10 cellular contexts compared by ENCODE assay signal in the genomic region with DNA sequence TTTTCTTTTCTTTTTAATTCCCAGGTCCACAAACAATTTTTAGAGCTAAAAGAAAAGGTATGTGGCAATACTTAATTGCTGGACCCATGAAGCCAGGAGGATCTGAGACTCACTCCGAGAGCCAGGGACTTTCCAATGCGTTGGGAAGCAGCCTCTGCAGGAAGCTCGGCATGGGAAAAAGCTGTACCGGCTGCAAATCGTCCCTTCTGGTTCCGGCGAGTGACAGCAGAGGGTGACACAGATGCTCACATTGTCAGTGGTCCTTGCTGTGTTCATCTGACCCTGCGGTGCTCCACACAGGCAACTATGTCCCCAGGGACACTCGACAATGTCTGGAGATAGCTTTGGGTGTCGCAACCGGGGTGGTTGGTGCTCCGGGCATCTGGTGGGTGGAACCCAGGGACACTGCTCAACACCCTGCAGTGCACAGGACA.
DNase-seq lines count a peak whose midpoint lies in the region; ATAC-seq, FAIRE-seq and TF ChIP-seq lines count a peak whose summit lies in the region.
"Had no signal": no experiment of that assay in that cellular context is flagged by ENCODE, and none has a peak within 500 bp of the region (broad histone marks: within the 10 kb centered on the region; RNA-seq: fewer than 3 reads in every experiment).

No MANE protein-coding gene starts in this region.

- peak overlapping the region in 1 of 2 experiments; percentile 37 for H2BK12ac ChIP-seq in mesenchymal stem cell (ENCODE audit: low read length in 2 of 2)

- H2BK120ac ChIP-seq in mesenchymal stem cell (ENCODE audit: low read depth, low read length) = no peak overlapping the region

- H3K9me3 ChIP-seq in astrocyte (ENCODE audit: insufficient read depth, low read depth, low read length) (no peaks in the 10 kb centered on the region), mesenchymal stem cell (ENCODE audit: control insufficient read depth, low read length) (no peaks in the 10 kb centered on the region)

- no peak for ATAC-seq in effector memory CD8-positive, alpha-beta T cell (replicated peaks)
- ATAC-seq in GM19035 (IDR thresholded peaks at IDR 0.05; ENCODE audit: unreplicated experiment) (no peak), HG03457 (IDR thresholded peaks at IDR 0.05; ENCODE audit: unreplicated experiment) (no peak)

- no peak overlapping the region for H3K27ac ChIP-seq in astrocyte (ENCODE audit: low read depth, low read length)
- no peak overlapping the region for H3K27ac ChIP-seq in mesenchymal stem cell (ENCODE audit: low read length, poor library complexity, severe bottlenecking)
- H3K27ac ChIP-seq: KMS-11 had no signal

- H3K9ac ChIP-seq in astrocyte (ENCODE audit: low read length) (peak overlapping the region; percentile 61), mesenchymal stem cell (ENCODE audit: low read length) (peak overlapping the region; percentile 80)
- H3K9ac ChIP-seq: KMS-11 had no signal

- H3K4me2 ChIP-seq in astrocyte (ENCODE audit: low read length) (peak overlapping the region; percentile 82), mesenchymal stem cell (ENCODE audit: low read length, poor library complexity, severe bottlenecking) (no peak overlapping the region)
- H3K4me2 ChIP-seq: KMS-11 had no signal

- peak overlapping the region; percentile 60 for H4K8ac ChIP-seq in mesenchymal stem cell (ENCODE audit: low read length)

- no peak overlapping the region for H3K23ac ChIP-seq in mesenchymal stem cell (ENCODE audit: low read length in 2 of 2)

- H2AFZ ChIP-seq in astrocyte (ENCODE audit: low read depth, low read length) (peak overlapping the region; percentile 17), mesenchymal stem cell (ENCODE audit: low read depth, low read length) (no peak overlapping the region)

- H3K27me3 Mint-ChIP-seq in astrocyte (ENCODE audit: low read depth, unreplicated experiment) = no peaks in the 10 kb centered on the region
- peaks cover 9 to 14% of the 10 kb centered on the region in 2 donors for H3K27me3 Mint-ChIP-seq in effector memory CD8-positive, alpha-beta T cell

- H3K27me3 ChIP-seq in astrocyte (ENCODE audit: insufficient read depth, low read length) = no peaks in the 10 kb centered on the region
- no peaks in the 10 kb centered on the region for H3K27me3 ChIP-seq in mesenchymal stem cell (ENCODE audit: control insufficient read depth in 1 of 2, insufficient read depth in 1 of 2, low read length in 2 of 2)

- H3K4me3 Mint-ChIP-seq in astrocyte (ENCODE audit: unreplicated experiment) = no peak overlapping the region
- H3K4me3 Mint-ChIP-seq in effector memory CD8-positive, alpha-beta T cell = no peak overlapping the region

- H4K91ac ChIP-seq in mesenchymal stem cell (ENCODE audit: low read length) = peak overlapping the region; percentile 12

- 50% methylated on average over 8 of the region's 12 CpGs for WGBS in mesenchymal stem cell

- H3K36me3 ChIP-seq in astrocyte (ENCODE audit: insufficient read depth, low read length) (no peaks in the 10 kb centered on the region), mesenchymal stem cell (ENCODE audit: control insufficient read depth in 1 of 2, insufficient read depth in 2 of 2, low read depth in 1 of 2, low read length in 2 of 2) (no peaks in the 10 kb centered on the region)

- no peak overlapping the region for H2AK5ac ChIP-seq in mesenchymal stem cell (ENCODE audit: low read length, severe bottlenecking)

- H3K79me1 ChIP-seq in mesenchymal stem cell (replicated peaks; ENCODE audit: low read length, poor library complexity, severe bottlenecking) = no peaks in the 10 kb centered on the region

- H3K4me3 ChIP-seq in astrocyte (ENCODE audit: insufficient read depth, low read depth, low read length) (peak overlapping the region; percentile 56), mesenchymal stem cell (ENCODE audit: insufficient read depth in 1 of 2, low read depth in 1 of 2, low read length in 2 of 2) (peak overlapping the region in 1 of 2 experiments; percentile 72)

- no peaks in the 10 kb centered on the region for H3K36me3 Mint-ChIP-seq in astrocyte (ENCODE audit: low read depth, unreplicated experiment)
- no peaks in the 10 kb centered on the region for H3K36me3 Mint-ChIP-seq in effector memory CD8-positive, alpha-beta T cell (ENCODE audit: insufficient read depth)

- peak overlapping the region; percentile 66 to 71 for H3K18ac ChIP-seq in mesenchymal stem cell (ENCODE audit: low read depth in 1 of 2, low read length in 2 of 2)

- no peaks in the 10 kb centered on the region for H4K20me1 ChIP-seq in astrocyte (ENCODE audit: insufficient read depth, low read length)

- H3K4ac ChIP-seq in mesenchymal stem cell (ENCODE audit: low read depth in 1 of 2, low read length in 2 of 2) = peak overlapping the region in 1 of 2 experiments; percentile 89

- H3K4me1 Mint-ChIP-seq in astrocyte (ENCODE audit: low read depth, unreplicated experiment) = no peaks in the 10 kb centered on the region
- no peaks in the 10 kb centered on the region for H3K4me1 Mint-ChIP-seq in effector memory CD8-positive, alpha-beta T cell (ENCODE audit: low read depth in 2 of 2)

- peak; percentile 73 for FAIRE-seq in astrocyte (lab: Jason Lieb, UNC)

- H2BK5ac ChIP-seq in mesenchymal stem cell (ENCODE audit: low read depth, low read length, poor library complexity, severe bottlenecking) = no peak overlapping the region

- H3K79me2 ChIP-seq in astrocyte (ENCODE audit: insufficient read depth, low read length) = no peaks in the 10 kb centered on the region

- H3K9me3 Mint-ChIP-seq in astrocyte (ENCODE audit: unreplicated experiment) = no peaks in the 10 kb centered on the region
- H3K9me3 Mint-ChIP-seq in effector memory CD8-positive, alpha-beta T cell = no peaks in the 10 kb centered on the region

- H2BK15ac ChIP-seq in mesenchymal stem cell (ENCODE audit: low read depth, poor library complexity, severe bottlenecking) = no peak overlapping the region

- H3K27ac Mint-ChIP-seq in astrocyte (ENCODE audit: unreplicated experiment) = no peak overlapping the region
- no peak overlapping the region for H3K27ac Mint-ChIP-seq in effector memory CD8-positive, alpha-beta T cell

- H3K14ac ChIP-seq in mesenchymal stem cell (ENCODE audit: low read length in 2 of 2) = no peak overlapping the region

- DNase-seq in Ammon's horn (ENCODE audit: low spot score) (peak; percentile 5), HuH-7.5 (ENCODE audit: low spot score) (peak; percentile 1), astrocyte (ENCODE audit: low read depth) (no peak), mesenchymal stem cell (peak; percentile 84), NCI-H1048 (lab: John Stamatoyannopoulos, UW) (no peak)
- no peak for DNase-seq in effector memory CD8-positive, alpha-beta T cell
- DNase-seq: stimulated activated CD4-positive, alpha-beta T cell treated with anti-CD3 and anti-CD28 coated beads, Interleukin-2, amount 100 ng/mL, for 24 hours had no signal

- no peak for TF ChIP-seq CTCF in astrocyte (IDR thresholded peaks at IDR 0.05; ENCODE audit: insufficient read depth, low read depth, low read length)

- H3K4me1 ChIP-seq in astrocyte (ENCODE audit: insufficient read depth, low read length) = peaks cover 3% of the 10 kb centered on the region
- H3K4me1 ChIP-seq in mesenchymal stem cell (ENCODE audit: control insufficient read depth, insufficient read depth, low read depth, low read length) = no peaks in the 10 kb centered on the region

Comparison
In these comparisons a context has a peak if more than half of its experiments do, and no peak if none do; other contexts are left out.
1. DNase-seq: peak in Ammon's horn (single experiment), HuH-7.5 (single experiment) and mesenchymal stem cell (single experiment); none in astrocyte (single experiment), effector memory CD8-positive, alpha-beta T cell (0 of 3) and NCI-H1048 (single experiment).